16 cellular contexts compared by ENCODE assay signal in the genomic region with DNA sequence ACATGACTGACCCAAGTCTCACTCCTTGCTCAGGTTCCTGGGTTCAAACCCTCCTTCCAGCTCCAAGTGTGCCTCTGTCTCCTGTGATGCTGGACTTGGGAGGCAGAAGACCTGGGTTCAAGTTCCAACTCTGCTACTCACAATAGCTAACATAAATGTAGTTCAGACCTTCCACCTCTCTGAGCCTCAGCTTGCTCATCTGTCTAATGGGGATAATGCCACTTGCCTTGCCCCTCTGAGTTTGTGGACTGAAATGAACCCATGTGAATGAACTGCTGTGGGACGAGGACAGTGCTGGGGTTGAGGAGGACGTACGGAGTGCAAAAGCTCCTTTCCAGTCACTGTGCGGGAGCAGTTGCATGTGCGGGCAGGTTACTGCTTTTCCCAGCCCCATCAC. TPM values are rescaled to one million over a fixed set of nuclear protein-coding genes. Genes with fewer than 3 reads are reported as not detected.
DNase-seq lines count a peak whose midpoint lies in the region; ATAC-seq and TF ChIP-seq lines count a peak whose summit lies in the region.
"Had no signal": no experiment of that assay in that cellular context is flagged by ENCODE, and none has a peak within 500 bp of the region (broad histone marks: within the 10 kb centered on the region; RNA-seq: fewer than 3 reads in every experiment).

No MANE protein-coding gene starts in this region.

- BruUV-seq in OCI-LY7 (replicated peaks; lab: Mats Ljungman, UMichigan), result no TSS peak

- H3K9me3 Mint-ChIP-seq in stimulated activated naive B cell treated with anti-CD40 and anti-IgM and Interleukin-4, amounts not matched to agents 10 μg/mL and 1 μg/mL and 100 μg/mL, for 72 hours, result no peaks in the 10 kb centered on the region
- H3K9me3 Mint-ChIP-seq in T-helper 2 cell treated with Interferon-gamma antibody and Interleukin-4, amounts not matched to agents 5 μg/mL and 100 μg/mL, for 36 hours, result no peaks in the 10 kb centered on the region
- H3K9me3 Mint-ChIP-seq: HFFc6 had no signal

- peaks cover 52 to 64% of the 10 kb centered on the region in 2 donors for H3K36me3 Mint-ChIP-seq in stimulated activated naive B cell treated with anti-CD40 and anti-IgM and Interleukin-4, amounts not matched to agents 10 μg/mL and 1 μg/mL and 100 μg/mL, for 72 hours
- H3K36me3 Mint-ChIP-seq in T-helper 2 cell treated with Interferon-gamma antibody and Interleukin-4, amounts not matched to agents 5 μg/mL and 100 μg/mL, for 36 hours (ENCODE audit: low read depth), result peaks cover 32% of the 10 kb centered on the region

- no peak overlapping the region for H3K9ac ChIP-seq in mesenchymal stem cell (ENCODE audit: low read length)

- intact Hi-C loops in OCI-LY7 (cut with micrococcal nuclease; ENCODE audit: unreplicated experiment), result loop anchor here (2.0 to 10.0 kb wide), 2 partner anchors 82 to 138 kb away; partner anchors contain the start of gene SPPL3

- no peak overlapping the region for H2BK5ac ChIP-seq in mesenchymal stem cell (ENCODE audit: low read depth, low read length, poor library complexity, severe bottlenecking)

- peak overlapping the region; percentile 66 for H3K27ac Mint-ChIP-seq in stimulated activated naive B cell treated with anti-CD40 and anti-IgM and Interleukin-4, amounts not matched to agents 10 μg/mL and 1 μg/mL and 100 μg/mL, for 72 hours
- H3K27ac Mint-ChIP-seq in T-helper 2 cell treated with Interferon-gamma antibody and Interleukin-4, amounts not matched to agents 5 μg/mL and 100 μg/mL, for 36 hours, result no peak overlapping the region
- H3K27ac Mint-ChIP-seq: HFFc6 had no signal

- H3K4me1 Mint-ChIP-seq in stimulated activated naive B cell treated with anti-CD40 and anti-IgM and Interleukin-4, amounts not matched to agents 10 μg/mL and 1 μg/mL and 100 μg/mL, for 72 hours, result peaks cover 6 to 17% of the 10 kb centered on the region in 2 donors
- H3K4me1 Mint-ChIP-seq in T-helper 2 cell treated with Interferon-gamma antibody and Interleukin-4, amounts not matched to agents 5 μg/mL and 100 μg/mL, for 36 hours (ENCODE audit: low read depth), result peaks cover 4% of the 10 kb centered on the region

- no peaks in the 10 kb centered on the region for H3K27me3 ChIP-seq in H7 (ENCODE audit: control insufficient read depth, insufficient read depth, low read length)
- H3K27me3 ChIP-seq in mesenchymal stem cell (ENCODE audit: control insufficient read depth in 1 of 2, insufficient read depth in 1 of 2, low read length in 2 of 2), result no peaks in the 10 kb centered on the region

- no peaks in the 10 kb centered on the region for H3K27me3 Mint-ChIP-seq in stimulated activated naive B cell treated with anti-CD40 and anti-IgM and Interleukin-4, amounts not matched to agents 10 μg/mL and 1 μg/mL and 100 μg/mL, for 72 hours
- no peaks in the 10 kb centered on the region for H3K27me3 Mint-ChIP-seq in T-helper 2 cell treated with Interferon-gamma antibody and Interleukin-4, amounts not matched to agents 5 μg/mL and 100 μg/mL, for 36 hours (ENCODE audit: low read depth)

- no peak overlapping the region for H4K91ac ChIP-seq in mesenchymal stem cell (ENCODE audit: low read length)

- H3K36me3 ChIP-seq in H7 (replicated peaks; ENCODE audit: control insufficient read depth, insufficient read depth, low read length) (peaks cover 21% of the 10 kb centered on the region), OCI-LY7 (ENCODE audit: insufficient read depth, low read length) (peaks cover 48% of the 10 kb centered on the region), mesenchymal stem cell (ENCODE audit: control insufficient read depth in 1 of 2, insufficient read depth in 2 of 2, low read depth in 1 of 2, low read length in 2 of 2) (peaks cover 41 to 77% of the 10 kb centered on the region in 2 experiments)

- no peak overlapping the region for H4K8ac ChIP-seq in mesenchymal stem cell (ENCODE audit: low read length)

- DNase-seq in H7, result peak; percentile 2
- no peak for DNase-seq in OCI-LY7 (ENCODE audit: low spot score)
- peak; percentile 38 for DNase-seq in islet precursor cell
- DNase-seq in stimulated activated naive B cell treated with anti-CD40 and anti-IgM and Interleukin-4, amounts not matched to agents 10 μg/mL and 1 μg/mL and 100 μg/mL, for 72 hours, result no peak
- DNase-seq in T-helper 2 cell treated with Interferon-gamma antibody and Interleukin-4, amounts not matched to agents 5 μg/mL and 100 μg/mL, for 36 hours (ENCODE audit: low spot score), result no peak
- DNase-seq in mesenchymal stem cell, result no peak
- DNase-seq in effector CD4-positive, alpha-beta T cell, result no peak
- DNase-seq: COR-L47, DMS153, EL, HFFc6, KG1, NCI-H1092, NCI-H1694, NCI-H524 treated with DMSO at 0.1 percent for 48 hours, SIG-M5 had no signal

- no peak for TF ChIP-seq CTCF in OCI-LY7 (conservative IDR thresholded peaks at IDR 0.05; ENCODE audit: low read length)

- H2AK5ac ChIP-seq in mesenchymal stem cell (ENCODE audit: low read length, severe bottlenecking), result no peak overlapping the region

- H3K4me2 ChIP-seq in OCI-LY7 (ENCODE audit: low read length) (peak overlapping the region; percentile 78), mesenchymal stem cell (ENCODE audit: low read length, poor library complexity, severe bottlenecking) (no peak overlapping the region)

- WGBS in mesenchymal stem cell, result 68% methylated on average over 3 of the region's 5 CpGs

- H3K4ac ChIP-seq in mesenchymal stem cell (ENCODE audit: low read depth in 1 of 2, low read length in 2 of 2), result no peak overlapping the region

- no peak overlapping the region for H3K4me3 ChIP-seq in H7 (ENCODE audit: insufficient read depth, low read depth, low read length)
- H3K4me3 ChIP-seq in OCI-LY7 (ENCODE audit: low read depth, low read length, poor library complexity, severe bottlenecking), result no peak overlapping the region
- no peak overlapping the region for H3K4me3 ChIP-seq in mesenchymal stem cell (ENCODE audit: insufficient read depth in 1 of 2, low read depth in 1 of 2, low read length in 2 of 2)

- H3K27ac ChIP-seq in OCI-LY7 (ENCODE audit: low read depth, low read length, poor library complexity, severe bottlenecking) (peak overlapping the region; percentile 90), mesenchymal stem cell (ENCODE audit: low read length, poor library complexity, severe bottlenecking) (no peak overlapping the region)

- H3K18ac ChIP-seq in mesenchymal stem cell (ENCODE audit: low read depth in 1 of 2, low read length in 2 of 2), result no peak overlapping the region

- POLR2A ChIA-PET in OCI-LY7 (lab: Charles Lee), result interaction anchor here (0.6 to 1.8 kb wide), 6 partner anchors 15 to 185 kb away, joined by 3 to 7 read pairs (median 4); partner anchors contain the start of gene POP5

- H3K79me1 ChIP-seq in mesenchymal stem cell (replicated peaks; ENCODE audit: low read length, poor library complexity, severe bottlenecking), result peaks cover 7% of the 10 kb centered on the region

- CTCF ChIA-PET in OCI-LY7 (lab: Charles Lee; ENCODE audit: unreplicated experiment), result no interaction called here

- H4K20me1 ChIP-seq in OCI-LY7 (ENCODE audit: insufficient read depth, low read length), result no peaks in the 10 kb centered on the region

- H3K14ac ChIP-seq in mesenchymal stem cell (ENCODE audit: low read length in 2 of 2), result no peak overlapping the region

- no peak overlapping the region for H3K4me3 Mint-ChIP-seq in stimulated activated naive B cell treated with anti-CD40 and anti-IgM and Interleukin-4, amounts not matched to agents 10 μg/mL and 1 μg/mL and 100 μg/mL, for 72 hours
- no peak overlapping the region for H3K4me3 Mint-ChIP-seq in T-helper 2 cell treated with Interferon-gamma antibody and Interleukin-4, amounts not matched to agents 5 μg/mL and 100 μg/mL, for 36 hours
- H3K4me3 Mint-ChIP-seq: HFFc6 had no signal

- H2BK15ac ChIP-seq in mesenchymal stem cell (ENCODE audit: low read depth, poor library complexity, severe bottlenecking), result no peak overlapping the region

- peaks cover 52% of the 10 kb centered on the region for H3K4me1 ChIP-seq in OCI-LY7 (ENCODE audit: insufficient read depth, low read length, poor library complexity, severe bottlenecking)
- peaks cover 12% of the 10 kb centered on the region for H3K4me1 ChIP-seq in mesenchymal stem cell (ENCODE audit: control insufficient read depth, insufficient read depth, low read depth, low read length)

- no peak overlapping the region for H3K23ac ChIP-seq in mesenchymal stem cell (ENCODE audit: low read length in 2 of 2)

- no peak for ATAC-seq in stimulated activated naive B cell treated with anti-CD40 and anti-IgM and Interleukin-4, amounts not matched to agents 10 μg/mL and 1 μg/mL and 100 μg/mL, for 72 hours (replicated peaks)

- H3K79me2 ChIP-seq in OCI-LY7 (ENCODE audit: insufficient read depth, low read depth, low read length), result no peaks in the 10 kb centered on the region

- no peak overlapping the region for H2BK120ac ChIP-seq in mesenchymal stem cell (ENCODE audit: low read depth, low read length)

- no peak overlapping the region for H2BK12ac ChIP-seq in mesenchymal stem cell (ENCODE audit: low read length in 2 of 2)

- H3K9me2 ChIP-seq in OCI-LY7 (ENCODE audit: insufficient read depth, low read length), result no peaks in the 10 kb centered on the region

- H3K9me3 ChIP-seq in OCI-LY7 (ENCODE audit: low read length), result no peaks in the 10 kb centered on the region
- H3K9me3 ChIP-seq in mesenchymal stem cell (ENCODE audit: control insufficient read depth, low read length), result no peaks in the 10 kb centered on the region

- H2AFZ ChIP-seq in OCI-LY7 (ENCODE audit: low read length) (no peak overlapping the region), mesenchymal stem cell (ENCODE audit: low read depth, low read length) (no peak overlapping the region)

RNA-seq across cellular contexts. Expression of gene ACADS, which starts 40.9 kb away (rescaled TPM):
- total RNA-seq in H7 (2014; rRNA removed; shearing (Covaris generic)), result 14.0 and 16.0 TPM in 2 replicates
- total RNA-seq in OCI-LY7 (2014; rRNA removed; shearing (Covaris generic)), result 7.7 and 8.8 TPM in 2 replicates
- total RNA-seq in OCI-LY7 (2022), result 11.2 and 14.5 TPM in 2 replicates
- polyA plus RNA-seq in mesenchymal stem cell (2013, experiment 1 of 2), result 3.6 TPM
- polyA plus RNA-seq in mesenchymal stem cell (2013, experiment 2 of 2), result 3.7 TPM

RNA-seq across cellular contexts. Expression of gene UNC119B, which starts 56.3 kb away (rescaled TPM):
- total RNA-seq in H7 (2014; rRNA removed; shearing (Covaris generic)), result 15.8 and 26.4 TPM in 2 replicates
- total RNA-seq in OCI-LY7 (2014; rRNA removed; shearing (Covaris generic)), result 16.5 and 17.2 TPM in 2 replicates
- 24.6 and 27.4 TPM in 2 replicates for total RNA-seq in OCI-LY7 (2022)
- 14.0 TPM for polyA plus RNA-seq in mesenchymal stem cell (2013, experiment 1 of 2)
- polyA plus RNA-seq in mesenchymal stem cell (2013, experiment 2 of 2), result 13.8 TPM

Comparison
In these comparisons a context has a peak if more than half of its experiments do, and no peak if none do; other contexts are left out.
1. DNase-seq: peak in H7 (single experiment) and islet precursor cell (single experiment); none in OCI-LY7 (single experiment), stimulated activated naive B cell treated with anti-CD40 and anti-IgM and Interleukin-4, amounts not matched to agents 10 μg/mL and 1 μg/mL and 100 μg/mL, for 72 hours (single experiment), T-helper 2 cell treated with Interferon-gamma antibody and Interleukin-4, amounts not matched to agents 5 μg/mL and 100 μg/mL, for 36 hours (single experiment), mesenchymal stem cell (single experiment) and effector CD4-positive, alpha-beta T cell (single experiment).